Comparison of ENCODE assay signal across 1 cellular context in the genomic region with DNA sequence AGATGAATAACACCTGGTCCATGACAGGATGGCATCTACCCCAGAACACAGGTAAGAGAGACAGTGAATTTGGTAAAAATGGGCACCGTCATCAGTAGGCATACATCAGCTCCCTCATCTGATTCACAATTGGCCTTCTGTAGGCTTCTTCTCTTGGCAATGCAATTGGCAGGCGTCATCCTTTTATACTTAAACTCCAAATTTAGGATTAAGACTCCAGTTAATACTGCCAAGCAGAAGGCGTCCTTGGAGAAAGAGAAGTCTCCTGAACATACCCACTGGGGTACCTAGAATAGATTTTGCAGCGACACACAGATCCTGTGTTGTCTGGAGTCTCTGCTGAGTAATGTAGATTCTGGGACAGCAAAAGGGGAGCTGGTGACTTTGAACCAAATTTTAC.
TF ChIP-seq lines count a peak whose summit lies in the region.

No MANE protein-coding gene starts in this region.

TF ChIP-seq in GM23338, 12 proteins besides CTCF, POLR2A, EP300 and RAD21 (continued from another document):
- TF ChIP-seq, protein P1, sequence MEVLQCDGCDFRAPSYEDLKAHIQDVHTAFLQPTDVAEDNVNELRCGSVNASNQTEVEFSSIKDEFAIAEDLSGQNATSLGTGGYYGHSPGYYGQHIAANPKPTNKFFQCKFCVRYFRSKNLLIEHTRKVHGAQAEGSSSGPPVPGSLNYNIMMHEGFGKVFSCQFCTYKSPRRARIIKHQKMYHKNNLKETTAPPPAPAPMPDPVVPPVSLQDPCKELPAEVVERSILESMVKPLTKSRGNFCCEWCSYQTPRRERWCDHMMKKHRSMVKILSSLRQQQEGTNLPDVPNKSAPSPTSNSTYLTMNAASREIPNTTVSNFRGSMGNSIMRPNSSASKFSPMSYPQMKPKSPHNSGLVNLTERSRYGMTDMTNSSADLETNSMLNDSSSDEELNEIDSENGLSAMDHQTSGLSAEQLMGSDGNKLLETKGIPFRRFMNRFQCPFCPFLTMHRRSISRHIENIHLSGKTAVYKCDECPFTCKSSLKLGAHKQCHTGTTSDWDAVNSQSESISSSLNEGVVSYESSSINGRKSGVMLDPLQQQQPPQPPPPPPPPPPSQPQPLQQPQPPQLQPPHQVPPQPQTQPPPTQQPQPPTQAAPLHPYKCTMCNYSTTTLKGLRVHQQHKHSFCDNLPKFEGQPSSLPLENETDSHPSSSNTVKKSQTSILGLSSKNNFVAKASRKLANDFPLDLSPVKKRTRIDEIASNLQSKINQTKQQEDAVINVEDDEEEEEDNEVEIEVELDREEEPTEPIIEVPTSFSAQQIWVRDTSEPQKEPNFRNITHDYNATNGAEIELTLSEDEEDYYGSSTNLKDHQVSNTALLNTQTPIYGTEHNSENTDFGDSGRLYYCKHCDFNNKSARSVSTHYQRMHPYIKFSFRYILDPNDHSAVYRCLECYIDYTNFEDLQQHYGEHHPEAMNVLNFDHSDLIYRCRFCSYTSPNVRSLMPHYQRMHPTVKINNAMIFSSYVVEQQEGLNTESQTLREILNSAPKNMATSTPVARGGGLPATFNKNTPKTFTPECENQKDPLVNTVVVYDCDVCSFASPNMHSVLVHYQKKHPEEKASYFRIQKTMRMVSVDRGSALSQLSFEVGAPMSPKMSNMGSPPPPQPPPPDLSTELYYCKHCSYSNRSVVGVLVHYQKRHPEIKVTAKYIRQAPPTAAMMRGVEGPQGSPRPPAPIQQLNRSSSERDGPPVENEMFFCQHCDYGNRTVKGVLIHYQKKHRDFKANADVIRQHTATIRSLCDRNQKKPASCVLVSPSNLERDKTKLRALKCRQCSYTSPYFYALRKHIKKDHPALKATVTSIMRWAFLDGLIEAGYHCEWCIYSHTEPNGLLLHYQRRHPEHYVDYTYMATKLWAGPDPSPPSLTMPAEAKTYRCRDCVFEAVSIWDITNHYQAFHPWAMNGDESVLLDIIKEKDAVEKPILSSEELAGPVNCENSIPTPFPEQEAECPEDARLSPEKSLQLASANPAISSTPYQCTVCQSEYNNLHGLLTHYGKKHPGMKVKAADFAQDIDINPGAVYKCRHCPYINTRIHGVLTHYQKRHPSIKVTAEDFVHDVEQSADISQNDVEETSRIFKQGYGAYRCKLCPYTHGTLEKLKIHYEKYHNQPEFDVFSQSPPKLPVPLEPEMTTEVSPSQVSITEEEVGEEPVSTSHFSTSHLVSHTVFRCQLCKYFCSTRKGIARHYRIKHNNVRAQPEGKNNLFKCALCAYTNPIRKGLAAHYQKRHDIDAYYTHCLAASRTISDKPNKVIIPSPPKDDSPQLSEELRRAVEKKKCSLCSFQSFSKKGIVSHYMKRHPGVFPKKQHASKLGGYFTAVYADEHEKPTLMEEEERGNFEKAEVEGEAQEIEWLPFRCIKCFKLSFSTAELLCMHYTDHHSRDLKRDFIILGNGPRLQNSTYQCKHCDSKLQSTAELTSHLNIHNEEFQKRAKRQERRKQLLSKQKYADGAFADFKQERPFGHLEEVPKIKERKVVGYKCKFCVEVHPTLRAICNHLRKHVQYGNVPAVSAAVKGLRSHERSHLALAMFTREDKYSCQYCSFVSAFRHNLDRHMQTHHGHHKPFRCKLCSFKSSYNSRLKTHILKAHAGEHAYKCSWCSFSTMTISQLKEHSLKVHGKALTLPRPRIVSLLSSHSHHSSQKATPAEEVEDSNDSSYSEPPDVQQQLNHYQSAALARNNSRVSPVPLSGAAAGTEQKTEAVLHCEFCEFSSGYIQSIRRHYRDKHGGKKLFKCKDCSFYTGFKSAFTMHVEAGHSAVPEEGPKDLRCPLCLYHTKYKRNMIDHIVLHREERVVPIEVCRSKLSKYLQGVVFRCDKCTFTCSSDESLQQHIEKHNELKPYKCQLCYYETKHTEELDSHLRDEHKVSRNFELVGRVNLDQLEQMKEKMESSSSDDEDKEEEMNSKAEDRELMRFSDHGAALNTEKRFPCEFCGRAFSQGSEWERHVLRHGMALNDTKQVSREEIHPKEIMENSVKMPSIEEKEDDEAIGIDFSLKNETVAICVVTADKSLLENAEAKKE (CRISPR knock-in tag; IDR thresholded peaks at IDR 0.05), result no peak
- TF ChIP-seq EZH2phosphoT487 (IDR thresholded peaks at IDR 0.05; ENCODE audit: unreplicated experiment), result no peak
- TF ChIP-seq STAT1 (IDR thresholded peaks at IDR 0.05; ENCODE audit: unreplicated experiment), result no peak
